ENCODE assay signal across 34 cellular contexts in the genomic region with DNA sequence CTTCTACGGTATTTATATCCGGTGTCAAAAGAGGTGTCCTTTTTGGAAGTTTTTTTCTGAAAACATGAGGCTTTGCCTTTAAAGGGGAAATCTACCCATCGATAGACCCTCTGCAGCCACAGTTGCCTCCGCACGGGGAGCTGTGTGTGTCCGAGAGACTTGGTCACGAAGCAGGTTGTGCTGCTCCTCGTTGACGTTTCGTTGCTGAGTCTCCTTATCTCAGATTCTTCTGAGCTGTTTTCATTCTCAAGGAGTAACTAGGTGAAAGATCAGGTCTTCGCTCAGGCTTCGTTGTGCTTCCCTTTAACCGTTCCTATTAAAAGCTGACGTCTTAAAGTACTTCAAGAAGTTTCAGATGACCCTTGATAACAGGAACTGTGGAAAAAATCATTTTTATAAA.
"Had no signal": no experiment of that assay in that cellular context is flagged by ENCODE, and none has a peak within 500 bp of the region (broad histone marks: within the 10 kb centered on the region; RNA-seq: fewer than 3 reads in every experiment).

No MANE protein-coding gene starts in this region.

- H3K4me2 ChIP-seq: KMS-11 had no signal

- DNase-seq: Karpas-422, Kasumi-1, MG63, MM.1S, MV-4-11, NCI-H1048, NCI-H1092, NCI-H1092 treated with DMSO at 0.1 percent for 48 hours, NCI-H1105, NCI-H1105 treated with DMSO at 0.1 percent for 48 hours, NCI-H1417, NCI-H1417 treated with DMSO at 0.1 percent for 48 hours, NCI-H1436, NCI-H1436 treated with DMSO at 0.1 percent for 48 hours, NCI-H146, NCI-H1694, NCI-H1694 treated with DMSO at 0.1 percent for 48 hours, NCI-H187, NCI-H187 treated with DMSO at 0.1 percent for 48 hours, NCI-H1930, NCI-H2029, NCI-H2029 treated with DMSO at 0.1 percent for 48 hours, NCI-H2081, NCI-H2081 treated with DMSO at 0.1 percent for 48 hours, NCI-H2107, NCI-H2171, NCI-H2171 treated with DMSO at 0.1 percent for 48 hours, NCI-H2227 treated with DMSO at 0.1 percent for 48 hours, NCI-H226, NCI-H345, NCI-H446, NCI-H446 treated with DMSO at 0.1 percent for 48 hours, NCI-H510A had no signal

- H3K27ac ChIP-seq: KMS-11 had no signal

- H3K4me3 ChIP-seq: MG63 had no signal

- H3K27me3 ChIP-seq: MG63 had no signal

- H3K9me3 ChIP-seq: MG63 had no signal

- H3K9ac ChIP-seq: KMS-11 had no signal
